In genomic region chr19:36113425-36113824, GRCh38 we compare ENCODE assay signal across 8 cellular contexts. TPM values are rescaled to one million over a fixed set of nuclear protein-coding genes. Genes with fewer than 3 reads are reported as not detected.
A peak's percentile ranks its signal among the peaks of the same experiment; 100 is the strongest.
DNase-seq lines count a peak whose midpoint lies in the region; ATAC-seq, FAIRE-seq and TF ChIP-seq lines count a peak whose summit lies in the region.
"Had no signal": no experiment of that assay in that cellular context is flagged by ENCODE, and none has a peak within 500 bp of the region (broad histone marks: within the 10 kb centered on the region; RNA-seq: fewer than 3 reads in every experiment).

No MANE protein-coding gene starts in this region.

- intact Hi-C loops in HCT116 (cut with micrococcal nuclease): loop anchor here (10.0 kb wide), 1 partner anchor 109 kb away; the partner anchor contains the start of gene SYNE4
- intact Hi-C loops in pancreas (cut with DNase I): no loop called here

- POLR2A ChIA-PET in HCT116 (lab: Charles Lee): no interaction called here

- CTCF ChIA-PET in HCT116 (lab: Charles Lee): no interaction called here

- no peak for TF ChIP-seq POLR2A in HCT116 (IDR thresholded peaks at IDR 0.05; ENCODE audit: borderline replicate concordance, extremely low read depth, insufficient read depth, insufficient read length)

- no peak for FAIRE-seq in pancreas (lab: Jason Lieb, UNC)

- DNase-seq in HCT116 (ENCODE audit: low read depth, low spot score) (no peak), WERI-Rb-1 (no peak), fibroblast of pulmonary artery (ENCODE audit: low read depth) (no peak), smooth muscle cell (lab: John Stamatoyannopoulos, UW; ENCODE audit: unreplicated experiment) (no peak), OCI-M2 (lab: John Stamatoyannopoulos, UW; ENCODE audit: unreplicated experiment) (no peak), NCI-H1092 treated with DMSO at 0.1 percent for 48 hours (lab: John Stamatoyannopoulos, UW) (no peak), pancreas (no peak)

- RAD21 ChIA-PET in HCT116 (lab: Charles Lee; ENCODE audit: low non-redundant PET in 1 of 2, low total read pairs in 2 of 2, uncharacterized antibody in 2 of 2, unreplicated experiment in 2 of 2): no interaction called here

- ATAC-seq in HCT116: no peak
- ATAC-seq in pancreas: no peak
- ATAC-seq: left lobe of liver had no signal

- no peaks in the 10 kb centered on the region for H3K27me3 ChIP-seq in HCT116 (ENCODE audit: insufficient read depth, low read length)
- no peaks in the 10 kb centered on the region for H3K27me3 ChIP-seq in WERI-Rb-1 (ENCODE audit: insufficient read depth, low read depth, severe bottlenecking)
- no peaks in the 10 kb centered on the region for H3K27me3 ChIP-seq in smooth muscle cell (ENCODE audit: low read depth)
- no peaks in the 10 kb centered on the region for H3K27me3 ChIP-seq in pancreas

- H3K4me2 ChIP-seq in HCT116 (ENCODE audit: low read length) (peak overlapping the region; percentile 95), smooth muscle cell (peak overlapping the region; percentile 97)

- no peaks in the 10 kb centered on the region for H4K20me1 ChIP-seq in HCT116 (ENCODE audit: insufficient read depth)
- H4K20me1 ChIP-seq in smooth muscle cell (ENCODE audit: low read depth): no peaks in the 10 kb centered on the region

- no peak overlapping the region for H2AFZ ChIP-seq in HCT116 (ENCODE audit: low read depth, low read length, poor library complexity, severe bottlenecking)
- no peak overlapping the region for H2AFZ ChIP-seq in smooth muscle cell (ENCODE audit: low read depth)

- TF ChIP-seq CTCF in HCT116 (IDR thresholded peaks at IDR 0.05 in 2 of 3, conservative IDR thresholded peaks at IDR 0.05 in 1 of 3; ENCODE audit: borderline replicate concordance in 1 of 3, insufficient read depth in 1 of 3, low read depth in 2 of 3, low read length in 2 of 3): no peak
- no peak for TF ChIP-seq CTCF in WERI-Rb-1 (IDR thresholded peaks at IDR 0.05; ENCODE audit: low read depth, low read length)
- no peak for TF ChIP-seq CTCF in fibroblast of pulmonary artery (IDR thresholded peaks at IDR 0.05; ENCODE audit: low read length, missing control alignments)
- no peak for TF ChIP-seq CTCF in smooth muscle cell (IDR thresholded peaks at IDR 0.05; ENCODE audit: borderline replicate concordance, insufficient read depth, poor library complexity, severe bottlenecking)
- no peak for TF ChIP-seq CTCF in pancreas (IDR thresholded peaks at IDR 0.05)

- H3F3A ChIP-seq in smooth muscle cell (ENCODE audit: low read depth): no peaks in the 10 kb centered on the region

- peak overlapping the region; percentile 82 to 99 for H3K4me3 ChIP-seq in HCT116 (replicated peaks in 1 of 2; ENCODE audit: low read depth in 1 of 2, low read length in 2 of 2)
- H3K4me3 ChIP-seq in WERI-Rb-1 (ENCODE audit: low read depth, low read length): peak overlapping the region; percentile 91
- H3K4me3 ChIP-seq in fibroblast of pulmonary artery (replicated peaks; ENCODE audit: low read depth, low read length): peak overlapping the region; percentile 94
- peak overlapping the region; percentile 70 for H3K4me3 ChIP-seq in smooth muscle cell
- peak overlapping the region in 1 of 4 donors; percentile 63 for H3K4me3 ChIP-seq in pancreas

- H3K4me1 ChIP-seq in HCT116 (ENCODE audit: control insufficient read depth in 1 of 2, insufficient read depth in 2 of 2, low read length in 2 of 2) (peaks cover 7 to 27% of the 10 kb centered on the region in 2 experiments; a peak in 3 of 4 replicates), smooth muscle cell (ENCODE audit: low read depth) (peaks cover 6% of the 10 kb centered on the region), pancreas (peaks cover 0 to 15% (median 6%) of the 10 kb centered on the region in 3 donors)

- peaks cover 9 to 13% of the 10 kb centered on the region in 2 experiments; a peak in 3 of 4 replicates for H3K36me3 ChIP-seq in HCT116 (ENCODE audit: control insufficient read depth in 1 of 2, insufficient read depth in 2 of 2, low read length in 2 of 2)
- H3K36me3 ChIP-seq in WERI-Rb-1: peaks cover 52% of the 10 kb centered on the region
- no peaks in the 10 kb centered on the region for H3K36me3 ChIP-seq in smooth muscle cell (ENCODE audit: low read depth)
- H3K36me3 ChIP-seq in pancreas: no peaks in the 10 kb centered on the region

- H3K79me2 ChIP-seq in HCT116 (ENCODE audit: insufficient read depth, low read length): peaks cover 28% of the 10 kb centered on the region
- H3K79me2 ChIP-seq in smooth muscle cell (ENCODE audit: low read depth): peaks cover 18% of the 10 kb centered on the region

- H3K9me2 ChIP-seq in HCT116 (ENCODE audit: insufficient read depth): no peaks in the 10 kb centered on the region

- TF ChIP-seq RAD21 in HCT116 (IDR thresholded peaks at IDR 0.05; ENCODE audit: low read depth): no peak

- WGBS in smooth muscle cell (ENCODE audit: low lambda C conversion rate): 97% methylated on average over 34 of the region's 34 CpGs
- WGBS in pancreas, 2 donors: 87 to 89% methylated on average over 34 of the region's 34 CpGs

- BruUV-seq in HCT116 (replicated peaks; lab: Mats Ljungman, UMichigan): no TSS peak

- H3K9ac ChIP-seq in HCT116 (ENCODE audit: low read length) (peak overlapping the region; percentile 86), smooth muscle cell (ENCODE audit: low read depth) (no peak overlapping the region)

- H3K9me3 ChIP-seq in HCT116 (ENCODE audit: control insufficient read depth in 1 of 2, insufficient read depth in 1 of 2, low read depth in 1 of 2, low read length in 2 of 2) (no peaks in the 10 kb centered on the region), WERI-Rb-1 (ENCODE audit: severe bottlenecking) (no peaks in the 10 kb centered on the region), smooth muscle cell (replicated peaks; ENCODE audit: low read depth) (no peaks in the 10 kb centered on the region), pancreas (no peaks in the 10 kb centered on the region)

- H3K27ac ChIP-seq in HCT116 (ENCODE audit: low read depth, low read length): peak overlapping the region; percentile 92; the same call in 1 of the 2 replicates
- peak overlapping the region; percentile 84 for H3K27ac ChIP-seq in WERI-Rb-1
- H3K27ac ChIP-seq in smooth muscle cell (ENCODE audit: low read depth): no peak overlapping the region
- H3K27ac ChIP-seq in pancreas: no peak overlapping the region

TF ChIP-seq in HCT116, 20 proteins besides CTCF, POLR2A, EP300 and RAD21 (continues in another document):
- no peak for TF ChIP-seq SIN3A (IDR thresholded peaks at IDR 0.05; ENCODE audit: low read depth)
- no peak for TF ChIP-seq SRF (IDR thresholded peaks at IDR 0.05; ENCODE audit: low read depth)
- no peak for TF ChIP-seq FOSL1 (IDR thresholded peaks at IDR 0.05; ENCODE audit: low read depth)
- no peak for TF ChIP-seq ELF1 (IDR thresholded peaks at IDR 0.05; ENCODE audit: borderline replicate concordance, low read depth)
- no peak for TF ChIP-seq ZNF274 (IDR thresholded peaks at IDR 0.05; ENCODE audit: low read depth, low read length)
- TF ChIP-seq ZFX (IDR thresholded peaks at IDR 0.05): no peak
- no peak for TF ChIP-seq YY1 (IDR thresholded peaks at IDR 0.05; ENCODE audit: extremely low read depth, insufficient replicate concordance, low read depth, low read length)
- no peak for TF ChIP-seq SP1 (IDR thresholded peaks at IDR 0.05; ENCODE audit: low read depth)
- no peak for TF ChIP-seq EZH2 (IDR thresholded peaks at IDR 0.05)

RNA-seq across cellular contexts. Expression of gene POLR2I, which starts 1.2 kb away (rescaled TPM):
- total RNA-seq in HCT116 (2021; ENCODE audit: unreplicated experiment) (108 TPM), smooth muscle cell (33.3 and 102 TPM in 2 replicates), pancreas (10 to 100 TPM; 29.8 to 40.6 (median 35.3) TPM)
- polyA plus RNA-seq in HCT116 (2012): 264 and 295 TPM in 2 replicates
- polyA plus RNA-seq in smooth muscle cell (132 and 172 TPM in 2 replicates), pancreas (10 to 100 TPM; 45.7 to 58.0 TPM)

RNA-seq across cellular contexts. Expression of gene TBCB, which starts 1.8 kb away (rescaled TPM):
- total RNA-seq in HCT116 (2021; ENCODE audit: unreplicated experiment): 141 TPM
- 184 and 198 TPM in 2 replicates for polyA plus RNA-seq in HCT116 (2012)
- 104 and 146 TPM in 2 replicates for total RNA-seq in smooth muscle cell
- 234 and 241 TPM in 2 replicates for polyA plus RNA-seq in smooth muscle cell
- total RNA-seq in pancreas: 10 to 100 TPM; 22.3 to 65.0 (median 32.3) TPM
- polyA plus RNA-seq in pancreas: 100 to 1,000 TPM in 1 of 2 donors, 10 to 100 TPM in 1; 72.6 to 131 TPM

RNA-seq across cellular contexts. Expression of gene OVOL3, which starts 2.5 kb away (rescaled TPM):
- not detected for total RNA-seq in HCT116 (2021; ENCODE audit: unreplicated experiment)
- 0.21 TPM in 1 of 2 replicates, not detected in the other for polyA plus RNA-seq in HCT116 (2012)
- not detected in 2 replicates for total RNA-seq in smooth muscle cell
- not detected in 2 replicates for polyA plus RNA-seq in smooth muscle cell
- total RNA-seq in pancreas: not detected
- polyA plus RNA-seq in pancreas: not detected
- total RNA-seq: left lobe of liver had no signal

RNA-seq across cellular contexts. Expression of gene CAPNS1, which starts 26.4 kb away (rescaled TPM):
- total RNA-seq in HCT116 (2021; ENCODE audit: unreplicated experiment): 621 TPM
- 915 and 990 TPM in 2 replicates for polyA plus RNA-seq in HCT116 (2012)
- 183 and 252 TPM in 2 replicates for total RNA-seq in smooth muscle cell
- 365 and 383 TPM in 2 replicates for polyA plus RNA-seq in smooth muscle cell
- total RNA-seq in pancreas: 100 to 1,000 TPM; 124 to 273 (median 175) TPM
- polyA plus RNA-seq in pancreas: 100 to 1,000 TPM; 260 to 271 TPM

RNA-seq across cellular contexts. Expression of gene COX7A1, which starts 38.8 kb away (rescaled TPM):
- not detected for total RNA-seq in HCT116 (2021; ENCODE audit: unreplicated experiment)
- 0.24 and 0.43 TPM in 2 replicates for polyA plus RNA-seq in HCT116 (2012)
- not detected in 2 replicates for total RNA-seq in smooth muscle cell
- 1.5 TPM in 1 of 2 replicates, not detected in the other for polyA plus RNA-seq in smooth muscle cell
- 10 to 100 TPM in 5 of 6 donors, 1 to 10 TPM in 1; 4.1 to 25.3 (median 15.1) TPM for total RNA-seq in pancreas
- 10 to 100 TPM; 13.6 to 31.0 TPM for polyA plus RNA-seq in pancreas

Comparison
In these comparisons a context has a peak if more than half of its experiments do, and no peak if none do; other contexts are left out.
1. H3K27ac ChIP-seq: peak in HCT116 (single experiment) and WERI-Rb-1 (single experiment); none in smooth muscle cell (single experiment) and pancreas (0 of 4).